Comparison of ENCODE assay signal across 8 cellular contexts in genomic region chr4:25913056-25913850, GRCh38. TPM values are rescaled to one million over a fixed set of nuclear protein-coding genes. Genes with fewer than 3 reads are reported as not detected.
DNase-seq lines count a peak whose midpoint lies in the region; ATAC-seq, FAIRE-seq and TF ChIP-seq lines count a peak whose summit lies in the region.

No MANE protein-coding gene starts in this region.

- H3K4me2 ChIP-seq in OCI-LY3 (ENCODE audit: low read length): peak overlapping the region; percentile 93

- peak overlapping the region; percentile 85 for H3K9ac ChIP-seq in OCI-LY3 (ENCODE audit: low read length)

- ATAC-seq in HG02642 (IDR thresholded peaks at IDR 0.05; ENCODE audit: poor library complexity, unreplicated experiment): peak; percentile 26
- ATAC-seq in activated naive CD8-positive, alpha-beta T cell treated with anti-CD3 and anti-CD28 coated beads, Interleukin-2, amount 50 U/mL, for 24 hours: no peak

- H3K27ac ChIP-seq in OCI-LY3 (ENCODE audit: low read length) (peak overlapping the region; percentile 47), small intestine (ENCODE audit: low read depth in 1 of 2, low read length in 1 of 2) (peak overlapping the region; percentile 66 to 89)

- H3K4me1 Mint-ChIP-seq in activated naive CD8-positive, alpha-beta T cell treated with anti-CD3 and anti-CD28 coated beads, Interleukin-2, amount 50 U/mL, for 24 hours: peaks cover 21% of the 10 kb centered on the region

- peaks cover 11% of the 10 kb centered on the region for H3K79me2 ChIP-seq in OCI-LY3 (ENCODE audit: low read length)

- H4K20me1 ChIP-seq in OCI-LY3 (ENCODE audit: insufficient read depth, low read length): no peaks in the 10 kb centered on the region

- H3K9me3 ChIP-seq in OCI-LY3 (ENCODE audit: insufficient read depth, low read length) (peaks cover 3% of the 10 kb centered on the region), small intestine (ENCODE audit: control insufficient read depth, low read depth) (no peaks in the 10 kb centered on the region)

- no peak for FAIRE-seq in small intestine (lab: Jason Lieb, UNC)

- peak overlapping the region; percentile 98 for H3K27ac Mint-ChIP-seq in activated naive CD8-positive, alpha-beta T cell treated with anti-CD3 and anti-CD28 coated beads, Interleukin-2, amount 50 U/mL, for 24 hours

- no peaks in the 10 kb centered on the region for H3K27me3 Mint-ChIP-seq in activated naive CD8-positive, alpha-beta T cell treated with anti-CD3 and anti-CD28 coated beads, Interleukin-2, amount 50 U/mL, for 24 hours

- H3K27me3 ChIP-seq in OCI-LY3 (ENCODE audit: low read depth, low read length) (no peaks in the 10 kb centered on the region), small intestine (ENCODE audit: control insufficient read depth in 2 of 2, insufficient read depth in 2 of 2, low read length in 2 of 2) (no peaks in the 10 kb centered on the region)

- H3K4me1 ChIP-seq in OCI-LY3 (ENCODE audit: low read length) (peaks cover 17% of the 10 kb centered on the region), small intestine (ENCODE audit: control insufficient read depth in 2 of 2, insufficient read depth in 1 of 2, low read depth in 1 of 2, low read length in 1 of 2) (peaks cover 3 to 10% of the 10 kb centered on the region in 2 donors)

- H3K36me3 Mint-ChIP-seq in activated naive CD8-positive, alpha-beta T cell treated with anti-CD3 and anti-CD28 coated beads, Interleukin-2, amount 50 U/mL, for 24 hours (ENCODE audit: low read depth): peaks cover 2% of the 10 kb centered on the region

- H2AFZ ChIP-seq in OCI-LY3 (ENCODE audit: low read depth, low read length): peak overlapping the region; percentile 37

- TF ChIP-seq CTCF in OCI-LY3 (IDR thresholded peaks at IDR 0.05; ENCODE audit: low read depth, low read length): no peak

- 5 to 8% (median 6%) methylated on average over 26 of the region's 26 CpGs for WGBS in small intestine, 3 donors

- H3K4me3 ChIP-seq in OCI-LY3 (ENCODE audit: low read length) (peak overlapping the region; percentile 86), iPS-11a (ENCODE audit: low read depth, low read length) (peak overlapping the region; percentile 72), small intestine (ENCODE audit: low read depth in 1 of 2, low read length in 2 of 2) (peak overlapping the region; percentile 42 to 58)

- peak; percentile 79 for DNase-seq in NCI-H146 (lab: John Stamatoyannopoulos, UW)
- DNase-seq in NCI-H146 treated with DMSO at 0.1 percent for 48 hours (lab: John Stamatoyannopoulos, UW; ENCODE audit: unreplicated experiment): no peak
- DNase-seq in activated naive CD8-positive, alpha-beta T cell treated with anti-CD3 and anti-CD28 coated beads, Interleukin-2, amount 50 U/mL, for 24 hours: peak; percentile 30
- DNase-seq in small intestine: peak; percentile 26
- no peak for DNase-seq in amniotic stem cell (lab: John Stamatoyannopoulos, UW)

- H3K4me3 Mint-ChIP-seq in activated naive CD8-positive, alpha-beta T cell treated with anti-CD3 and anti-CD28 coated beads, Interleukin-2, amount 50 U/mL, for 24 hours: peak overlapping the region; percentile 94

- H3K36me3 ChIP-seq in OCI-LY3 (replicated peaks; ENCODE audit: low read depth, low read length) (peaks cover 8% of the 10 kb centered on the region), small intestine (ENCODE audit: control insufficient read depth in 2 of 2, insufficient read depth in 2 of 2, low read length in 2 of 2) (no peaks in the 10 kb centered on the region)

- no peaks in the 10 kb centered on the region for H3K9me3 Mint-ChIP-seq in activated naive CD8-positive, alpha-beta T cell treated with anti-CD3 and anti-CD28 coated beads, Interleukin-2, amount 50 U/mL, for 24 hours

RNA-seq across cellular contexts. Expression of gene SMIM20, which starts 0.8 kb away (rescaled TPM):
- polyA plus RNA-seq in small intestine: 100 to 1,000 TPM in 1 of 3 donors, 10 to 100 TPM in 2; 60.8 to 101 (median 90.1) TPM

RNA-seq across cellular contexts. Expression of gene SEL1L3, which starts 50.5 kb away (rescaled TPM):
- polyA plus RNA-seq in small intestine: 10 to 100 TPM; 42.7 to 77.5 (median 51.1) TPM

Comparison
In these comparisons a context has a peak if more than half of its experiments do, and no peak if none do; other contexts are left out.
1. DNase-seq: peak in NCI-H146 (single experiment), activated naive CD8-positive, alpha-beta T cell treated with anti-CD3 and anti-CD28 coated beads, Interleukin-2, amount 50 U/mL, for 24 hours (single experiment) and small intestine (single experiment); none in NCI-H146 treated with DMSO at 0.1 percent for 48 hours (single experiment) and amniotic stem cell (single experiment).
2. Peak in every context shown above with its lines, with median percentiles within 50 percentile points of each other: H3K4me3 ChIP-seq.